28 cellular contexts compared by ENCODE assay signal in genomic region chr1:184739070-184739469, GRCh38.
"Had no signal": no experiment of that assay in that cellular context is flagged by ENCODE, and none has a peak within 500 bp of the region (broad histone marks: within the 10 kb centered on the region; RNA-seq: fewer than 3 reads in every experiment).

No MANE protein-coding gene starts in this region.

- H3K4me3 Mint-ChIP-seq: activated CD4-positive, alpha-beta T cell treated with anti-CD3 and anti-CD28 coated beads for 36 hours; activated CD4-positive, alpha-beta T cell treated with anti-CD3 and anti-CD28 coated beads, Interleukin-2, amount 10 ng/mL, durations not matched to agents 7 days and 5 days; activated CD8-positive, alpha-beta T cell treated with anti-CD3 and anti-CD28 coated beads, Interleukin-2, amount 10 ng/mL, durations not matched to agents 7 days and 5 days; activated naive CD4-positive, alpha-beta T cell treated with anti-CD3 and anti-CD28 coated beads, Interleukin-2, amount 50 U/mL, for 24 hours; activated naive CD8-positive, alpha-beta T cell treated with anti-CD3 and anti-CD28 coated beads, Interleukin-2, amount 10 ng/mL, durations not matched to agents 7 days and 5 days; activated T-cell treated with anti-CD3 and anti-CD28 coated beads, Interleukin-2, amount 50 U/mL, for 24 hours had no signal

- DNase-seq: activated CD4-positive, alpha-beta T cell treated with anti-CD3 and anti-CD28 coated beads for 36 hours; activated CD4-positive, alpha-beta T cell treated with anti-CD3 and anti-CD28 coated beads, Interleukin-2, amount 10 ng/mL, durations not matched to agents 7 days and 5 days; activated CD4-positive, alpha-beta T cell treated with anti-CD3 and anti-CD28 coated beads, Interleukin-2, amount 50 U/mL, for 48 hours; activated CD8-positive, alpha-beta T cell treated with anti-CD3 and anti-CD28 coated beads, Interleukin-2, amount 10 ng/mL, durations not matched to agents 7 days and 5 days; activated gamma-delta T cell; activated naive CD4-positive, alpha-beta T cell treated with Interleukin-2 at 50 U/mL for 16 hours; activated naive CD8-positive, alpha-beta T cell treated with anti-CD3 and anti-CD28 coated beads, Interleukin-2, amount 10 ng/mL, durations not matched to agents 7 days and 5 days; activated T-cell treated with anti-CD3 and anti-CD28 coated beads, Interleukin-2, amount 50 U/mL, for 24 hours; amygdala; KG1; MM.1S; MV-4-11; NCI-H1092; NCI-H1436 treated with DMSO at 0.1 percent for 48 hours; NCI-H1694 treated with DMSO at 0.1 percent for 48 hours; NCI-H2029; NCI-H345; NCI-H524 treated with DMSO at 0.1 percent for 48 hours; NK-92 treated with Interleukin-12 subunit alpha and Interleukin-12 subunit beta, amount 100 ng/mL, for 24 hours; SHP77; SJCRH30; T1000 had no signal

- H3K36me3 ChIP-seq: SJCRH30 had no signal

- H3K27ac ChIP-seq: ascending aorta, cardiac muscle cell, SJCRH30, SK-N-MC had no signal

- H3K4me1 ChIP-seq: ascending aorta, SJCRH30 had no signal

- ATAC-seq: activated CD4-positive, alpha-beta T cell treated with anti-CD3 and anti-CD28 coated beads for 36 hours; activated CD4-positive, CD25-positive, alpha-beta regulatory T cell treated with anti-CD3 and anti-CD28 coated beads, Interleukin-2, amount 50 U/mL, for 24 hours; activated CD8-positive, alpha-beta T cell treated with anti-CD3 and anti-CD28 coated beads, Interleukin-2, amount 10 ng/mL, durations not matched to agents 7 days and 5 days had no signal

- H3K4me3 ChIP-seq: ascending aorta, cardiac muscle cell, SJCRH30, SK-N-MC had no signal

- H3K27ac Mint-ChIP-seq: activated CD4-positive, alpha-beta T cell treated with anti-CD3 and anti-CD28 coated beads for 36 hours; activated CD4-positive, alpha-beta T cell treated with anti-CD3 and anti-CD28 coated beads, Interleukin-2, amount 10 ng/mL, durations not matched to agents 7 days and 5 days; activated CD8-positive, alpha-beta T cell treated with anti-CD3 and anti-CD28 coated beads, Interleukin-2, amount 10 ng/mL, durations not matched to agents 7 days and 5 days; activated naive CD4-positive, alpha-beta T cell treated with anti-CD3 and anti-CD28 coated beads, Interleukin-2, amount 50 U/mL, for 24 hours; activated naive CD8-positive, alpha-beta T cell treated with anti-CD3 and anti-CD28 coated beads, Interleukin-2, amount 10 ng/mL, durations not matched to agents 7 days and 5 days; activated T-cell treated with anti-CD3 and anti-CD28 coated beads, Interleukin-2, amount 50 U/mL, for 24 hours; activated T-helper 2 cell treated with anti-CD3 and anti-CD28 coated beads, Interferon-gamma antibody, Interleukin-2, Interleukin-4, amounts not matched to agents 10 μg/mL and 5 μg/mL and 100 μg/mL, durations not matched to agents 14 hours and 24 hours and 36 hours had no signal

- H3K27me3 ChIP-seq: ascending aorta, cardiac muscle cell, SJCRH30 had no signal

- H3K27me3 Mint-ChIP-seq: activated CD4-positive, alpha-beta T cell treated with anti-CD3 and anti-CD28 coated beads for 36 hours; activated CD4-positive, alpha-beta T cell treated with anti-CD3 and anti-CD28 coated beads, Interleukin-2, amount 10 ng/mL, durations not matched to agents 7 days and 5 days; activated naive CD4-positive, alpha-beta T cell treated with anti-CD3 and anti-CD28 coated beads, Interleukin-2, amount 50 U/mL, for 24 hours; activated naive CD8-positive, alpha-beta T cell treated with anti-CD3 and anti-CD28 coated beads, Interleukin-2, amount 10 ng/mL, durations not matched to agents 7 days and 5 days; activated T-cell treated with anti-CD3 and anti-CD28 coated beads, Interleukin-2, amount 50 U/mL, for 24 hours had no signal

- H3K9me3 Mint-ChIP-seq: activated naive CD4-positive, alpha-beta T cell treated with anti-CD3 and anti-CD28 coated beads, Interleukin-2, amount 50 U/mL, for 24 hours; activated naive CD8-positive, alpha-beta T cell treated with anti-CD3 and anti-CD28 coated beads, Interleukin-2, amount 10 ng/mL, durations not matched to agents 7 days and 5 days; activated T-cell treated with anti-CD3 and anti-CD28 coated beads, Interleukin-2, amount 50 U/mL, for 24 hours; activated T-helper 2 cell treated with anti-CD3 and anti-CD28 coated beads, Interferon-gamma antibody, Interleukin-2, Interleukin-4, amounts not matched to agents 10 μg/mL and 5 μg/mL and 100 μg/mL, durations not matched to agents 14 hours and 24 hours and 36 hours had no signal
